Comparison of ENCODE assay signal across 34 cellular contexts in genomic region chr20:53181866-53182376, GRCh38.
"Had no signal": no experiment of that assay in that cellular context is flagged by ENCODE, and none has a peak within 500 bp of the region (broad histone marks: within the 10 kb centered on the region; RNA-seq: fewer than 3 reads in every experiment).

No MANE protein-coding gene starts in this region.

- H3K4me3 ChIP-seq: MG63 had no signal

- DNase-seq: Karpas-422, Kasumi-1, MG63, MM.1S, MV-4-11, NCI-H1048, NCI-H1092, NCI-H1092 treated with DMSO at 0.1 percent for 48 hours, NCI-H1105, NCI-H1105 treated with DMSO at 0.1 percent for 48 hours, NCI-H1417, NCI-H1417 treated with DMSO at 0.1 percent for 48 hours, NCI-H1436, NCI-H1436 treated with DMSO at 0.1 percent for 48 hours, NCI-H146, NCI-H1694, NCI-H1694 treated with DMSO at 0.1 percent for 48 hours, NCI-H187, NCI-H187 treated with DMSO at 0.1 percent for 48 hours, NCI-H2029, NCI-H2029 treated with DMSO at 0.1 percent for 48 hours, NCI-H2081, NCI-H2081 treated with DMSO at 0.1 percent for 48 hours, NCI-H2107, NCI-H2171, NCI-H2171 treated with DMSO at 0.1 percent for 48 hours, NCI-H2227 treated with DMSO at 0.1 percent for 48 hours, NCI-H226, NCI-H345, NCI-H446, NCI-H446 treated with DMSO at 0.1 percent for 48 hours, NCI-H510A, NCI-H510A treated with DMSO at 0.1 percent for 48 hours, NCI-H524 had no signal

- H3K36me3 ChIP-seq: MG63 had no signal

- H3K9me3 ChIP-seq: MG63 had no signal
